In genomic region chr4:100189820-100190642, GRCh38 we compare ENCODE assay signal across 8 cellular contexts. TPM values are rescaled to one million over a fixed set of nuclear protein-coding genes. Genes with fewer than 3 reads are reported as not detected.
DNase-seq lines count a peak whose midpoint lies in the region; ATAC-seq and TF ChIP-seq lines count a peak whose summit lies in the region.

TSS of gene DDIT4L (minus strand) at chr4:100190468. CDS start at chr4:100189983, 485 bp downstream.

- peak; percentile 31 for DNase-seq in activated CD4-positive, alpha-beta T cell treated with anti-CD3 and anti-CD28 coated beads for 36 hours
- no peak for DNase-seq in activated CD4-positive, alpha-beta T cell treated with anti-CD3 and anti-CD28 coated beads for 1 hour
- DNase-seq in T-cell, result peak in 4 of 34 experiments; percentile 0 to 7 (median 4)
- DNase-seq in effector memory CD4-positive, alpha-beta T cell, result no peak
- peak; percentile 69 for DNase-seq in mesendoderm
- peak in 1 of 2 donors; percentile 17 for DNase-seq in tibial nerve (ENCODE audit: low spot score in 2 of 2)
- DNase-seq in cortex of kidney (lab: John Stamatoyannopoulos, UW), result no peak

- no peaks in the 10 kb centered on the region for H3K9me3 ChIP-seq in effector memory CD4-positive, alpha-beta T cell (ENCODE audit: control insufficient read depth, low read length)
- no peaks in the 10 kb centered on the region for H3K9me3 ChIP-seq in tibial nerve

- TF ChIP-seq CTCF in tibial nerve (IDR thresholded peaks at IDR 0.05), result no peak

- POLR2A ChIA-PET in activated CD4-positive, alpha-beta T cell treated with anti-CD3 and anti-CD28 coated beads for 36 hours (lab: Charles Lee), result no interaction called here
- POLR2A ChIA-PET in T-cell (lab: Charles Lee), result no interaction called here

- peaks cover 7% of the 10 kb centered on the region for H3K4me1 ChIP-seq in effector memory CD4-positive, alpha-beta T cell (ENCODE audit: control insufficient read depth, insufficient read depth, low read length, poor library complexity, severe bottlenecking)
- H3K4me1 ChIP-seq in mesendoderm (ENCODE audit: control insufficient read depth, low read depth, low read length), result peaks cover 2% of the 10 kb centered on the region
- peaks cover 0 to 12% (median 0%) of the 10 kb centered on the region in 4 donors for H3K4me1 ChIP-seq in tibial nerve

- no peak within 1 kb of the TSS for H4K8ac ChIP-seq in mesendoderm (ENCODE audit: low read depth, low read length)

- no peaks in the 10 kb centered on the region for H3K36me3 Mint-ChIP-seq in activated CD4-positive, alpha-beta T cell treated with anti-CD3 and anti-CD28 coated beads for 36 hours (ENCODE audit: low read depth)
- H3K36me3 Mint-ChIP-seq in T-cell, result no peaks in the 10 kb centered on the region

- TF ChIP-seq POLR2A in tibial nerve (IDR thresholded peaks at IDR 0.05), result no peak

- H3K27ac ChIP-seq in effector memory CD4-positive, alpha-beta T cell (ENCODE audit: insufficient read depth, low read length, poor library complexity, severe bottlenecking), result no peak within 1 kb of the TSS
- H3K27ac ChIP-seq in mesendoderm (ENCODE audit: low read depth, low read length) (no peak within 1 kb of the TSS), tibial nerve (peak within 1 kb of the TSS in 2 of 4 donors; percentile 57 to 70)

- H3K27me3 Mint-ChIP-seq in activated CD4-positive, alpha-beta T cell treated with anti-CD3 and anti-CD28 coated beads for 36 hours, result peaks cover 36% of the 10 kb centered on the region
- H3K27me3 Mint-ChIP-seq in T-cell, result peaks cover 27 to 32% of the 10 kb centered on the region in 2 donors

- H4K5ac ChIP-seq in mesendoderm (ENCODE audit: low read length), result no peak within 1 kb of the TSS

- H3K18ac ChIP-seq in mesendoderm (ENCODE audit: low read length), result no peak within 1 kb of the TSS

- no peak within 1 kb of the TSS for H3K27ac Mint-ChIP-seq in activated CD4-positive, alpha-beta T cell treated with anti-CD3 and anti-CD28 coated beads for 36 hours
- peak within 1 kb of the TSS in 1 of 2 donors; percentile 40 for H3K27ac Mint-ChIP-seq in T-cell

- H3K56ac ChIP-seq in mesendoderm (ENCODE audit: low read length), result peak within 1 kb of the TSS; percentile 66

- peak within 1 kb of the TSS; percentile 96 for H3K4me2 ChIP-seq in mesendoderm (ENCODE audit: low read length)

- H3K9ac ChIP-seq in mesendoderm (ENCODE audit: low read length), result peak within 1 kb of the TSS; percentile 32

- H3K23ac ChIP-seq in mesendoderm (ENCODE audit: low read length), result no peak within 1 kb of the TSS

- no peak within 1 kb of the TSS for H2BK120ac ChIP-seq in mesendoderm (ENCODE audit: low read depth, low read length)

- peaks cover 9% of the 10 kb centered on the region for H3K27me3 ChIP-seq in effector memory CD4-positive, alpha-beta T cell (replicated peaks; ENCODE audit: control insufficient read depth, insufficient read depth, low read length, poor library complexity, severe bottlenecking)
- no peaks in the 10 kb centered on the region for H3K27me3 ChIP-seq in mesendoderm (ENCODE audit: insufficient read depth, low read length, poor library complexity)
- H3K27me3 ChIP-seq in tibial nerve, result no peaks in the 10 kb centered on the region

- no CpG with 5 or more reads among the region's 51 CpGs for WGBS in mesendoderm (ENCODE audit: extremely low coverage, insufficient coverage, low lambda C conversion rate)
- WGBS in tibial nerve, 2 donors, result 2% methylated on average over 38 to 42 of the region's 51 CpGs

- H2AK5ac ChIP-seq in mesendoderm (ENCODE audit: low read length), result no peak within 1 kb of the TSS

- H3K36me3 ChIP-seq in effector memory CD4-positive, alpha-beta T cell (ENCODE audit: control insufficient read depth, insufficient read depth, low read length), result no peaks in the 10 kb centered on the region
- H3K36me3 ChIP-seq in mesendoderm (ENCODE audit: control insufficient read depth, insufficient read depth, low read length), result no peaks in the 10 kb centered on the region
- H3K36me3 ChIP-seq in tibial nerve, result no peaks in the 10 kb centered on the region

- peak within 1 kb of the TSS; percentile 47 for H3K4me3 ChIP-seq in effector memory CD4-positive, alpha-beta T cell (ENCODE audit: insufficient read depth, low read depth, low read length, poor library complexity, severe bottlenecking)
- peak within 1 kb of the TSS; percentile 45 for H3K4me3 ChIP-seq in mesendoderm (ENCODE audit: low read length)
- H3K4me3 ChIP-seq in tibial nerve, result peak within 1 kb of the TSS; percentile 57 to 85 (median 70)

- CTCF ChIA-PET in activated CD4-positive, alpha-beta T cell treated with anti-CD3 and anti-CD28 coated beads for 36 hours (lab: Charles Lee), result interaction anchor here (1.4 kb wide), 1 partner anchor 16 kb away, joined by 3 read pairs; no protein-coding TSS in a partner anchor
- CTCF ChIA-PET in T-cell (lab: Charles Lee), result no interaction called here

- no peak within 1 kb of the TSS for H3K4ac ChIP-seq in mesendoderm (ENCODE audit: low read depth, low read length)

- intact Hi-C loops in activated CD4-positive, alpha-beta T cell treated with anti-CD3 and anti-CD28 coated beads for 36 hours (cut with DNase I, micrococcal nuclease), result no loop called here

- TF ChIP-seq EP300 in tibial nerve (IDR thresholded peaks at IDR 0.05), result no peak

- no peak within 1 kb of the TSS for H2BK5ac ChIP-seq in mesendoderm (ENCODE audit: low read length)

- H3K4me1 Mint-ChIP-seq in activated CD4-positive, alpha-beta T cell treated with anti-CD3 and anti-CD28 coated beads for 36 hours, result peaks cover 17% of the 10 kb centered on the region
- H3K4me1 Mint-ChIP-seq in T-cell, result peaks cover 15 to 19% (median 18%) of the 10 kb centered on the region in 3 donors

- H3K79me2 ChIP-seq in mesendoderm (ENCODE audit: control insufficient read depth, insufficient read depth, low read length), result no peaks in the 10 kb centered on the region

- no peaks in the 10 kb centered on the region for H3K79me1 ChIP-seq in mesendoderm (ENCODE audit: low read length)

- H2BK15ac ChIP-seq in mesendoderm (replicated peaks; ENCODE audit: low read depth), result no peak within 1 kb of the TSS

- H3K9me3 Mint-ChIP-seq in activated CD4-positive, alpha-beta T cell treated with anti-CD3 and anti-CD28 coated beads for 36 hours (ENCODE audit: low read depth), result no peaks in the 10 kb centered on the region
- no peaks in the 10 kb centered on the region for H3K9me3 Mint-ChIP-seq in T-cell

- peak; percentile 58 for ATAC-seq in activated CD4-positive, alpha-beta T cell treated with anti-CD3 and anti-CD28 coated beads for 36 hours
- ATAC-seq in T-cell (replicated peaks in 1 of 4), result peak; percentile 36 to 73 (median 52)
- no peak for ATAC-seq in GM18502 (IDR thresholded peaks at IDR 0.05; ENCODE audit: poor library complexity, unreplicated experiment)

- H3K4me3 Mint-ChIP-seq in activated CD4-positive, alpha-beta T cell treated with anti-CD3 and anti-CD28 coated beads for 36 hours, result peak within 1 kb of the TSS; percentile 60
- peak within 1 kb of the TSS; percentile 66 to 77 (median 77) for H3K4me3 Mint-ChIP-seq in T-cell

RNA-seq across cellular contexts. Expression of gene DDIT4L, which starts in this region (rescaled TPM):
- under 1 TPM; 0.60 to 0.75 TPM for total RNA-seq in activated CD4-positive, alpha-beta T cell treated with anti-CD3 and anti-CD28 coated beads for 36 hours
- total RNA-seq in T-cell (under 1 TPM in 3 of 5 donors, not detected in 2; 0.13 to 0.19 (median 0.13) TPM), tibial nerve (1 to 10 TPM; 2.7 to 6.3 (median 3.8) TPM)
- polyA plus RNA-seq in mesendoderm (2013, experiment 1 of 2), result 1.00 TPM
- 1.2 TPM for polyA plus RNA-seq in mesendoderm (2013, experiment 2 of 2)

Comparison
In these comparisons a context has a peak if more than half of its experiments do, and no peak if none do; other contexts are left out.
1. Peak in DNase-seq and ATAC-seq in activated CD4-positive, alpha-beta T cell treated with anti-CD3 and anti-CD28 coated beads for 36 hours; RNA of the gene not detected or under 1 TPM.
2. Peak in ATAC-seq in T-cell; RNA of the gene not detected or under 1 TPM.